ENCODE assay signal across 17 cellular contexts in genomic region chr9:108586451-108586850, GRCh38.
DNase-seq lines count a peak whose midpoint lies in the region; ATAC-seq and TF ChIP-seq lines count a peak whose summit lies in the region.
"Had no signal": no experiment of that assay in that cellular context is flagged by ENCODE, and none has a peak within 500 bp of the region (broad histone marks: within the 10 kb centered on the region; RNA-seq: fewer than 3 reads in every experiment).

No MANE protein-coding gene starts in this region.

- H3K79me2 ChIP-seq in GM23338 (replicated peaks; ENCODE audit: insufficient read depth), result no peaks in the 10 kb centered on the region

- H3F3A ChIP-seq in GM23338 (replicated peaks; ENCODE audit: low read depth), result no peaks in the 10 kb centered on the region

- no peak overlapping the region for H3K4me3 ChIP-seq in GM23338
- H3K4me3 ChIP-seq: BLaER1 had no signal

- H3K9me3 Mint-ChIP-seq in GM23338, result no peaks in the 10 kb centered on the region

- H3K4me3 Mint-ChIP-seq in GM23338, result no peak overlapping the region

- no peaks in the 10 kb centered on the region for H3K36me3 ChIP-seq in GM23338 (ENCODE audit: insufficient read depth)
- H3K36me3 ChIP-seq: BLaER1 had no signal

- H3K4me1 Mint-ChIP-seq in GM23338, result peaks cover 9% of the 10 kb centered on the region; the same call in 2 of the 3 replicates

- H3K27me3 ChIP-seq in GM23338 (ENCODE audit: insufficient read depth), result no peaks in the 10 kb centered on the region
- H3K27me3 ChIP-seq: BLaER1 had no signal

- ATAC-seq in GM23338 (no peak), GM18498 (IDR thresholded peaks at IDR 0.05; ENCODE audit: unreplicated experiment) (no peak), HG03457 (IDR thresholded peaks at IDR 0.05; ENCODE audit: unreplicated experiment) (no peak), GM18867 (IDR thresholded peaks at IDR 0.05; ENCODE audit: unreplicated experiment) (no peak)
- no peak for ATAC-seq in activated CD4-positive, CD25-positive, alpha-beta regulatory T cell treated with anti-CD3 and anti-CD28 coated beads, Interleukin-2, amount 50 U/mL, for 24 hours
- ATAC-seq: HCT116 had no signal

- no peak for TF ChIP-seq CTCF in GM23338 (conservative IDR thresholded peaks at IDR 0.05; ENCODE audit: low read depth in 2 of 2)

- DNase-seq in AG20443 (ENCODE audit: low spot score) (peak; percentile 24), GM23338 (ENCODE audit: low spot score) (no peak), SW480 (ENCODE audit: low spot score) (peak; percentile 22), fibroblast of gingiva (ENCODE audit: low read depth) (peak; percentile 10)
- DNase-seq: KBM-7, NCI-H1417, NCI-H2029 treated with DMSO at 0.1 percent for 48 hours, NCI-H510A, NCI-H82, OCI-M1, T-helper 1 cell had no signal

- H3K27ac Mint-ChIP-seq in GM23338, result no peak overlapping the region

- no peaks in the 10 kb centered on the region for H3K27me3 Mint-ChIP-seq in GM23338 (ENCODE audit: insufficient read depth, low read depth, poor library complexity)

- H3K9me2 ChIP-seq in GM23338 (ENCODE audit: insufficient read depth), result peaks cover 5% of the 10 kb centered on the region; the same call in 1 of the 2 replicates

- H3K4me1 ChIP-seq in GM23338 (ENCODE audit: insufficient read depth), result peaks cover 10% of the 10 kb centered on the region

- H2AFZ ChIP-seq in GM23338, result no peak overlapping the region

- peak overlapping the region; percentile 36; the same call in 1 of the 2 replicates for H3K4me2 ChIP-seq in GM23338
- H3K4me2 ChIP-seq: BLaER1 had no signal

- H3K36me3 Mint-ChIP-seq in GM23338 (ENCODE audit: low read depth), result no peaks in the 10 kb centered on the region

- no peaks in the 10 kb centered on the region for H4K20me1 ChIP-seq in GM23338 (replicated peaks; ENCODE audit: insufficient read depth)
- H4K20me1 ChIP-seq: BLaER1 had no signal

- no peak overlapping the region for H3K27ac ChIP-seq in GM23338 (ENCODE audit: low read depth)
- H3K27ac ChIP-seq: BLaER1 had no signal

TF ChIP-seq in GM23338, 12 proteins besides CTCF, POLR2A, EP300 and RAD21:
- no peak for TF ChIP-seq EZH2phosphoT487 (IDR thresholded peaks at IDR 0.05; ENCODE audit: unreplicated experiment)
- no peak for TF ChIP-seq JUNB (IDR thresholded peaks at IDR 0.05; ENCODE audit: unreplicated experiment)
- no peak for TF ChIP-seq ETS1 (IDR thresholded peaks at IDR 0.05)
- TF ChIP-seq EZH2 (IDR thresholded peaks at IDR 0.05; ENCODE audit: low read depth, unreplicated experiment), result no peak
- TF ChIP-seq ZNF331 (CRISPR knock-in tag; IDR thresholded peaks at IDR 0.05; ENCODE audit: low read depth), result no peak
- no peak for TF ChIP-seq STAT1 (IDR thresholded peaks at IDR 0.05; ENCODE audit: unreplicated experiment)
- TF ChIP-seq ZNF114 (CRISPR knock-in tag; IDR thresholded peaks at IDR 0.05), result no peak
- no peak for TF ChIP-seq NANOG (IDR thresholded peaks at IDR 0.05; ENCODE audit: borderline replicate concordance)
- no peak for TF ChIP-seq REST (IDR thresholded peaks at IDR 0.05; ENCODE audit: unreplicated experiment)
- TF ChIP-seq POLR2AphosphoS5 (IDR thresholded peaks at IDR 0.05; ENCODE audit: low read depth), result no peak
- TF ChIP-seq ZNF462 (CRISPR knock-in tag; IDR thresholded peaks at IDR 0.05), result no peak
- no peak for TF ChIP-seq CREB1 (CRISPR knock-in tag; IDR thresholded peaks at IDR 0.05; ENCODE audit: low read depth)
